In the genomic region with DNA sequence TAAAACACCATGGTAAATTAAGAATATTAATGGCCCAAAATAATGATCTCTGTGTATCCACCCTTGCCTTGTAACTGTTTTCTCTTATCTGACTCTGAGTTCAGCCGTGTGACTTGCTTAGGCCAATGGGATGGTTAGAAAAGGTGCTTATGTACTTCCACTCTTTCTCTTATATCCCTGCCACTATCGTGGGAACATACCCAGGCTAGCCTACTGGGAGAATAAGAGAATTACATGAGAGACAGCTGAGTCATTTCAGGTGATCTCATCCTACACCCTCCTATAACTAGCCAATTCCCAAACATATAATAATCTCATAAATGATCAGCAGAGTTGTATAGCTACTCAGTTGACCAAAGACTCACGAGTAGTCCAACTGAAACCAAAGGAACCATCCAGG, we compare ENCODE assay signal across 16 cellular contexts.
A peak's percentile ranks its signal among the peaks of the same experiment; 100 is the strongest.
DNase-seq lines count a peak whose midpoint lies in the region; ATAC-seq and TF ChIP-seq lines count a peak whose summit lies in the region.
"Had no signal": no experiment of that assay in that cellular context is flagged by ENCODE, and none has a peak within 500 bp of the region (broad histone marks: within the 10 kb centered on the region; RNA-seq: fewer than 3 reads in every experiment).

No MANE protein-coding gene starts in this region.

- no peak for ATAC-seq in lower lobe of right lung
- ATAC-seq: activated CD4-positive, alpha-beta T cell treated with anti-CD3 and anti-CD28 coated beads for 36 hours; naive thymus-derived CD8-positive, alpha-beta T cell had no signal

- no peak overlapping the region for H3K27ac ChIP-seq in lower lobe of right lung
- no peak overlapping the region for H3K27ac ChIP-seq in prostate gland

- TF ChIP-seq CTCF in lower lobe of right lung (IDR thresholded peaks at IDR 0.05) (no peak), prostate gland (IDR thresholded peaks at IDR 0.05) (no peak)

- TF ChIP-seq POLR2A in prostate gland (IDR thresholded peaks at IDR 0.05) = no peak

- H3K36me3 ChIP-seq in lower lobe of right lung (no peaks in the 10 kb centered on the region), prostate gland (no peaks in the 10 kb centered on the region)
- H3K36me3 ChIP-seq: BE2C had no signal

- no peaks in the 10 kb centered on the region for H3K27me3 ChIP-seq in lower lobe of right lung (ENCODE audit: low read depth)
- H3K27me3 ChIP-seq in prostate gland (replicated peaks; ENCODE audit: insufficient read depth) = no peaks in the 10 kb centered on the region
- H3K27me3 ChIP-seq: BE2C had no signal

- intact Hi-C loops in lower lobe of right lung (cut with DNase I) (no loop called here), prostate gland (cut with DNase I) (no loop called here)

- peak; percentile 27 for DNase-seq in DMS53 treated with DMSO at 0.1 percent for 48 hours (lab: John Stamatoyannopoulos, UW; ENCODE audit: unreplicated experiment)
- peak; percentile 15 for DNase-seq in HT-29 (ENCODE audit: low spot score)
- peak; percentile 37 for DNase-seq in amniotic epithelial cell (ENCODE audit: low read depth)
- peak; percentile 9 for DNase-seq in iPS-NIHi11 (ENCODE audit: low spot score)
- no peak for DNase-seq in lower lobe of right lung
- DNase-seq in prostate gland (ENCODE audit: low spot score) = no peak
- no peak for DNase-seq in activated CD4-positive, alpha-beta T cell treated with anti-CD3 and anti-CD28 coated beads for 4 hours
- DNase-seq in NCI-H1048 (lab: John Stamatoyannopoulos, UW) = no peak
- DNase-seq: activated CD4-positive, alpha-beta T cell treated with anti-CD3 and anti-CD28 coated beads for 36 hours; activated naive CD4-positive, alpha-beta T cell treated with anti-CD3 and anti-CD28 coated beads, Interleukin-2, amount 50 U/mL, for 16 hours; BE2C; DMS153; naive thymus-derived CD8-positive, alpha-beta T cell; NCI-H2029 treated with DMSO at 0.1 percent for 48 hours; NCI-H69; T-helper 2 cell had no signal

- H3K4me1 ChIP-seq in lower lobe of right lung (no peaks in the 10 kb centered on the region), prostate gland (replicated peaks) (no peaks in the 10 kb centered on the region)

- H3K9me3 ChIP-seq in lower lobe of right lung = no peaks in the 10 kb centered on the region
- no peaks in the 10 kb centered on the region for H3K9me3 ChIP-seq in prostate gland
- H3K9me3 ChIP-seq: BE2C had no signal

- H3K4me3 ChIP-seq in lower lobe of right lung (no peak overlapping the region), prostate gland (no peak overlapping the region)

- WGBS in prostate gland = 93% methylated on average over 3 of the region's 3 CpGs

Comparison
In these comparisons a context has a peak if more than half of its experiments do, and no peak if none do; other contexts are left out.
1. DNase-seq: peak in DMS53 treated with DMSO at 0.1 percent for 48 hours (single experiment), HT-29 (single experiment), amniotic epithelial cell (single experiment) and iPS-NIHi11 (single experiment); none in lower lobe of right lung (single experiment), prostate gland (single experiment), activated CD4-positive, alpha-beta T cell treated with anti-CD3 and anti-CD28 coated beads for 4 hours (0 of 2) and NCI-H1048 (single experiment).